ENCODE assay signal across 26 cellular contexts in the genomic region with DNA sequence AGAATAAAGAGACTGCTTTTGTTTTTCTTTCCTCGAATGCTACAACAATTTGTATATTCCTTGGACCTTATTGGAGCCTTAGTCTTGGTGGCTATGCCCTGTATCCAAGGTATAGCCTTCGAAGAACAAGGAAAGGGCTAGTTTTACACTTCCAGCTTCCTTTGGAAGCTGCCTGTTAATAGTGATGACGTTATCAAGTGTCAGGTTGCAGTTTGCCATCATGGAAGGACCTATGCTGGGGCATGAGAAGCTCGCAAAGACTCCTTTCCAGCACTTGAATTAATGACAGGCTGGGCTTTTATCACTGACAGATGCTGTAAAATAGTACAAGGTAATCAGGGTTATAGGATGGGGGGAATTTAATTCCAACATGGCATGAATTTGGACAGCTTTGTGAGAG.
DNase-seq lines count a peak whose midpoint lies in the region; ATAC-seq lines count a peak whose summit lies in the region.
"Had no signal": no experiment of that assay in that cellular context is flagged by ENCODE, and none has a peak within 500 bp of the region (broad histone marks: within the 10 kb centered on the region; RNA-seq: fewer than 3 reads in every experiment).

No MANE protein-coding gene starts in this region.

- H3K27ac Mint-ChIP-seq in memory B cell: peak overlapping the region; percentile 59
- H3K27ac Mint-ChIP-seq: activated T-cell treated with anti-CD3 and anti-CD28 coated beads, Interleukin-2, amount 50 U/mL, for 72 hours; CD14-positive monocyte had no signal

- no peak overlapping the region for H3K4me3 Mint-ChIP-seq in memory B cell
- H3K4me3 Mint-ChIP-seq: activated T-cell treated with anti-CD3 and anti-CD28 coated beads, Interleukin-2, amount 50 U/mL, for 72 hours; CD14-positive monocyte had no signal

- DNase-seq in NCI-H2107 treated with DMSO at 0.1 percent for 48 hours (lab: John Stamatoyannopoulos, UW; ENCODE audit: unreplicated experiment) (peak; percentile 23), NCI-H2107 (lab: John Stamatoyannopoulos, UW) (no peak), NCI-H146 (lab: John Stamatoyannopoulos, UW) (peak; percentile 28), NCI-H524 (lab: John Stamatoyannopoulos, UW) (peak; percentile 86 to 96), memory B cell (ENCODE audit: low spot score in 2 of 2) (no peak)
- no peak for DNase-seq in stimulated activated CD4-positive, alpha-beta T cell treated with anti-CD3 and anti-CD28 coated beads, Interleukin-15, amount 100 ng/mL, for 24 hours
- DNase-seq in activated CD8-positive, alpha-beta memory T cell treated with anti-CD3 and anti-CD28 coated beads, Interleukin-2, amount 50 U/mL, for 48 hours: no peak
- DNase-seq: activated T-cell treated with anti-CD3 and anti-CD28 coated beads, Interleukin-2, amount 50 U/mL, for 72 hours; Calu3; caudate nucleus; cortex of kidney; DND-41; GF-D8; left ventricle myocardium superior; NCI-H1092; NCI-H1930; NCI-H526 treated with DMSO at 0.1 percent for 48 hours; occipital lobe; right lobe of liver; RPMI8226; stimulated activated CD4-positive, alpha-beta T cell treated with anti-CD3 and anti-CD28 coated beads, Interleukin-12 subunit alpha, Interleukin-12 subunit beta, amount 100 ng/mL, for 4 hours; stimulated activated CD4-positive, alpha-beta T cell treated with anti-CD3 and anti-CD28 coated beads, Interleukin-4, amount 100 ng/mL, for 24 hours; tibial artery; WERI-Rb-1 had no signal

- peaks cover 25% of the 10 kb centered on the region for H3K36me3 Mint-ChIP-seq in memory B cell

- H3K4me1 Mint-ChIP-seq in memory B cell: peaks cover 37% of the 10 kb centered on the region

- H3K27me3 Mint-ChIP-seq in memory B cell: no peaks in the 10 kb centered on the region

- H3K9me3 Mint-ChIP-seq in memory B cell: peaks cover 2% of the 10 kb centered on the region

- no peak for ATAC-seq in memory B cell (ENCODE audit: low read depth)
- ATAC-seq in HG03135 (IDR thresholded peaks at IDR 0.05; ENCODE audit: unreplicated experiment): no peak
- ATAC-seq: activated T-cell treated with anti-CD3 and anti-CD28 coated beads, Interleukin-2, amount 50 U/mL, for 72 hours; left ventricle myocardium superior; right lobe of liver had no signal

Comparison
In these comparisons a context has a peak if more than half of its experiments do, and no peak if none do; other contexts are left out.
1. DNase-seq: peak in NCI-H2107 treated with DMSO at 0.1 percent for 48 hours (single experiment), NCI-H146 (single experiment) and NCI-H524 (2 of 2); none in NCI-H2107 (single experiment), memory B cell (0 of 2), stimulated activated CD4-positive, alpha-beta T cell treated with anti-CD3 and anti-CD28 coated beads, Interleukin-15, amount 100 ng/mL, for 24 hours (single experiment) and activated CD8-positive, alpha-beta memory T cell treated with anti-CD3 and anti-CD28 coated beads, Interleukin-2, amount 50 U/mL, for 48 hours (single experiment).